6 cellular contexts compared by ENCODE assay signal in genomic region chr5:62066878-62067277, GRCh38.
"Had no signal": no experiment of that assay in that cellular context is flagged by ENCODE, and none has a peak within 500 bp of the region (broad histone marks: within the 10 kb centered on the region; RNA-seq: fewer than 3 reads in every experiment).

No MANE protein-coding gene starts in this region.

- H3K4me1 Mint-ChIP-seq: IgD-negative memory B cell had no signal

- DNase-seq: IMR-90, KBM-7 had no signal

- H3K4me3 Mint-ChIP-seq: IgD-negative memory B cell had no signal

- FAIRE-seq: HepG2, HTR-8/SVneo had no signal

- H3K27ac ChIP-seq: HL-60 had no signal

- ATAC-seq: HepG2 had no signal

- H3K36me3 Mint-ChIP-seq: IgD-negative memory B cell had no signal

- H3K27ac Mint-ChIP-seq: IgD-negative memory B cell had no signal
